In the genomic region with DNA sequence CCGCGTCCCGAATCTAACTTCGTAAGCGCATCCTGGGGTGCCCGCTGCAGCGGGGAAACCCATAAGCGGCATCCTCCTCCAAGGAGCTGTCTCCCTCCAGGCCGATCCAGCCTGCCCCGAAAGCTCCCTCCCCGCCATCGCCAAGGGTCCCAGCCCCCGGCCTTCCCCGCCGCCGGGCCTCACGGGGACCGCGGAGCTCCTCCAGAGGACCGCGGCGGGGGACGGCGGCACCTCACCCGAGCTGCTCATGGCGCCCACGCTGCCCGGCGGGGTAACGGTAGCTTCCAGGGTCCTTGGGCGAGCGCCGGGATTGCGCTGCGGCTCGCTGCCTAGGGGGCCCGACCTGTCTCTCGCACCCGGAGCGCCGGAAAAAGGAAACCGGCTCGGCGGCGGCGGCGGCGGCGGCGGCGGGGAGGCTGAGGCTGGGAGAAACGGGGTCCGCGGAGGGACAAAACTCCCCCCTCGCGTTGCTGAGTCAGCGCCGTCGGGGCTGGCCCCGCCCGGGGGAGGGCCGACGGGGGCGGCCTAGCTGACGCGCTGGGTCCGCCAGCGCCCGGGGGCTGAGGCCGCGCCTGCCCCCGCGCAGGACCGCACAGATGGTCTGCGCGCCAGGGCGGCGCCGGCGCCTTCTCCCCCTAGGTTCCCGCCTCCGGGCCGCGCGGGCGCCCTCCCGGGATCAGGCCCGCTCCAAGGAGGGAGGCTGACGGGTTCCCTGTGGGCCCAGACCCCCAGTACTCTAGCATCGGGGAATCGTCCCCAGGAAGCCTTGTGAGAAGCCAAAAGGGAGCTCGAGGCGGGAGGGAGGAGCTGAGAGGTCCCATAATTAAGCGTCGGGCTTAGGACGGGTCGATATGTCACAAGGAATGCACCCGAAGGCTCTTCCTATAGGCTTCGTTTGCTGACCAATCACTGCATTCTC, we compare ENCODE assay signal across 1 cellular context.
TF ChIP-seq lines count a peak whose summit lies in the region.

A gene with protein sequence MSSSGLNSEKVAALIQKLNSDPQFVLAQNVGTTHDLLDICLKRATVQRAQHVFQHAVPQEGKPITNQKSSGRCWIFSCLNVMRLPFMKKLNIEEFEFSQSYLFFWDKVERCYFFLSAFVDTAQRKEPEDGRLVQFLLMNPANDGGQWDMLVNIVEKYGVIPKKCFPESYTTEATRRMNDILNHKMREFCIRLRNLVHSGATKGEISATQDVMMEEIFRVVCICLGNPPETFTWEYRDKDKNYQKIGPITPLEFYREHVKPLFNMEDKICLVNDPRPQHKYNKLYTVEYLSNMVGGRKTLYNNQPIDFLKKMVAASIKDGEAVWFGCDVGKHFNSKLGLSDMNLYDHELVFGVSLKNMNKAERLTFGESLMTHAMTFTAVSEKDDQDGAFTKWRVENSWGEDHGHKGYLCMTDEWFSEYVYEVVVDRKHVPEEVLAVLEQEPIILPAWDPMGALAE (minus strand): TSS at position 374 of the 919 bp plus-strand sequence. CDS start 125 bp downstream, at position 249.

TF ChIP-seq in K562, 482 proteins besides CTCF, POLR2A, EP300 and RAD21 (continued from another document and continues in another):
- TF ChIP-seq, protein P1, sequence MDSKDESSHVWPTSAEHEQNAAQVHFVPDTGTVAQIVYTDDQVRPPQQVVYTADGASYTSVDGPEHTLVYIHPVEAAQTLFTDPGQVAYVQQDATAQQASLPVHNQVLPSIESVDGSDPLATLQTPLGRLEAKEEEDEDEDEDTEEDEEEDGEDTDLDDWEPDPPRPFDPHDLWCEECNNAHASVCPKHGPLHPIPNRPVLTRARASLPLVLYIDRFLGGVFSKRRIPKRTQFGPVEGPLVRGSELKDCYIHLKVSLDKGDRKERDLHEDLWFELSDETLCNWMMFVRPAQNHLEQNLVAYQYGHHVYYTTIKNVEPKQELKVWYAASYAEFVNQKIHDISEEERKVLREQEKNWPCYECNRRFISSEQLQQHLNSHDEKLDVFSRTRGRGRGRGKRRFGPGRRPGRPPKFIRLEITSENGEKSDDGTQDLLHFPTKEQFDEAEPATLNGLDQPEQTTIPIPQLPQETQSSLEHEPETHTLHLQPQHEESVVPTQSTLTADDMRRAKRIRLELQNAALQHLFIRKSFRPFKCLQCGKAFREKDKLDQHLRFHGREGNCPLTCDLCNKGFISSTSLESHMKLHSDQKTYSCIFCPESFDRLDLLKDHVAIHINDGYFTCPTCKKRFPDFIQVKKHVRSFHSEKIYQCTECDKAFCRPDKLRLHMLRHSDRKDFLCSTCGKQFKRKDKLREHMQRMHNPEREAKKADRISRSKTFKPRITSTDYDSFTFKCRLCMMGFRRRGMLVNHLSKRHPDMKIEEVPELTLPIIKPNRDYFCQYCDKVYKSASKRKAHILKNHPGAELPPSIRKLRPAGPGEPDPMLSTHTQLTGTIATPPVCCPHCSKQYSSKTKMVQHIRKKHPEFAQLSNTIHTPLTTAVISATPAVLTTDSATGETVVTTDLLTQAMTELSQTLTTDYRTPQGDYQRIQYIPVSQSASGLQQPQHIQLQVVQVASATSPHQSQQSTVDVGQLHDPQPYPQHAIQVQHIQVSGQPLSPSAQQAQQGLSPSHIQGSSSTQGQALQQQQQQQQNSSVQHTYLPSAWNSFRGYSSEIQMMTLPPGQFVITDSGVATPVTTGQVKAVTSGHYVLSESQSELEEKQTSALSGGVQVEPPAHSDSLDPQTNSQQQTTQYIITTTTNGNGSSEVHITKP (IDR thresholded peaks at IDR 0.05; ENCODE audit: partially characterized antibody), result peak; percentile 10
- TF ChIP-seq, protein P2, sequence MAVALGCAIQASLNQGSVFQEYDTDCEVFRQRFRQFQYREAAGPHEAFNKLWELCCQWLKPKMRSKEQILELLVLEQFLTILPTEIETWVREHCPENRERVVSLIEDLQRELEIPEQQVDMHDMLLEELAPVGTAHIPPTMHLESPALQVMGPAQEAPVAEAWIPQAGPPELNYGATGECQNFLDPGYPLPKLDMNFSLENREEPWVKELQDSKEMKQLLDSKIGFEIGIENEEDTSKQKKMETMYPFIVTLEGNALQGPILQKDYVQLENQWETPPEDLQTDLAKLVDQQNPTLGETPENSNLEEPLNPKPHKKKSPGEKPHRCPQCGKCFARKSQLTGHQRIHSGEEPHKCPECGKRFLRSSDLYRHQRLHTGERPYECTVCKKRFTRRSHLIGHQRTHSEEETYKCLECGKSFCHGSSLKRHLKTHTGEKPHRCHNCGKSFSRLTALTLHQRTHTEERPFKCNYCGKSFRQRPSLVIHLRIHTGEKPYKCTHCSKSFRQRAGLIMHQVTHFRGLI (CRISPR knock-in tag; IDR thresholded peaks at IDR 0.05), result no peak
- TF ChIP-seq TAF9B (IDR thresholded peaks at IDR 0.05; ENCODE audit: partially characterized antibody) (peak; percentile 30), PRPF4 (IDR thresholded peaks at IDR 0.05; ENCODE audit: insufficient read depth, low read depth, low read length, poor library complexity, severe bottlenecking) (no peak), CBX2 (IDR thresholded peaks at IDR 0.05; ENCODE audit: insufficient read depth, low read length, poor library complexity, severe bottlenecking) (no peak), POLR2H (tag; IDR thresholded peaks at IDR 0.05; ENCODE audit: low read depth) (peak; percentile 52; the same call in 1 of the 2 replicates), SNRNP70 (optimal IDR thresholded peaks at IDR 0.05; ENCODE audit: low read depth, low read length) (no peak), MCM5 (IDR thresholded peaks at IDR 0.05; ENCODE audit: low read depth) (no peak), KLF1 (tag; IDR thresholded peaks at IDR 0.05) (0 out of 2 replicates have a peak, but pooled peaks have one; percentile 33), MTF1 (CRISPR knock-in tag; IDR thresholded peaks at IDR 0.05; ENCODE audit: borderline replicate concordance) (no peak), ZNF76 (CRISPR knock-in tag; IDR thresholded peaks at IDR 0.05; ENCODE audit: borderline replicate concordance) (no peak), RBM14 (IDR thresholded peaks at IDR 0.05; ENCODE audit: borderline replicate concordance, insufficient read depth, low read depth, low read length) (no peak), ZNF41 (CRISPR knock-in tag; conservative IDR thresholded peaks at IDR 0.05) (no peak), ZNF274 (IDR thresholded peaks at IDR 0.05; ENCODE audit: borderline replicate concordance, low read depth, low read length) (no peak), SMARCE1 (IDR thresholded peaks at IDR 0.05) (0 out of 2 replicates have a peak, but pooled peaks have one; percentile 27), SRSF1 (IDR thresholded peaks at IDR 0.05; ENCODE audit: low read depth, low read length) (no peak), NR2C2 (CRISPR knock-in tag; IDR thresholded peaks at IDR 0.05) (no peak), NR2C2 (tag; IDR thresholded peaks at IDR 0.05) (no peak), SIN3A (IDR thresholded peaks at IDR 0.05; ENCODE audit: borderline replicate concordance in 2 of 2, control insufficient read depth in 1 of 2, low read depth in 2 of 2, low read length in 2 of 2) (0 out of 4 replicates have a peak, but pooled peaks of 1 of the 2 experiments have one; percentile 33), ZFPM2 (CRISPR knock-in tag; IDR thresholded peaks at IDR 0.05) (no peak)
- TF ChIP-seq, protein P3, sequence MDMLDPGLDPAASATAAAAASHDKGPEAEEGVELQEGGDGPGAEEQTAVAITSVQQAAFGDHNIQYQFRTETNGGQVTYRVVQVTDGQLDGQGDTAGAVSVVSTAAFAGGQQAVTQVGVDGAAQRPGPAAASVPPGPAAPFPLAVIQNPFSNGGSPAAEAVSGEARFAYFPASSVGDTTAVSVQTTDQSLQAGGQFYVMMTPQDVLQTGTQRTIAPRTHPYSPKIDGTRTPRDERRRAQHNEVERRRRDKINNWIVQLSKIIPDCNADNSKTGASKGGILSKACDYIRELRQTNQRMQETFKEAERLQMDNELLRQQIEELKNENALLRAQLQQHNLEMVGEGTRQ (CRISPR knock-in tag; IDR thresholded peaks at IDR 0.05), result no peak
- TF ChIP-seq, protein P4, sequence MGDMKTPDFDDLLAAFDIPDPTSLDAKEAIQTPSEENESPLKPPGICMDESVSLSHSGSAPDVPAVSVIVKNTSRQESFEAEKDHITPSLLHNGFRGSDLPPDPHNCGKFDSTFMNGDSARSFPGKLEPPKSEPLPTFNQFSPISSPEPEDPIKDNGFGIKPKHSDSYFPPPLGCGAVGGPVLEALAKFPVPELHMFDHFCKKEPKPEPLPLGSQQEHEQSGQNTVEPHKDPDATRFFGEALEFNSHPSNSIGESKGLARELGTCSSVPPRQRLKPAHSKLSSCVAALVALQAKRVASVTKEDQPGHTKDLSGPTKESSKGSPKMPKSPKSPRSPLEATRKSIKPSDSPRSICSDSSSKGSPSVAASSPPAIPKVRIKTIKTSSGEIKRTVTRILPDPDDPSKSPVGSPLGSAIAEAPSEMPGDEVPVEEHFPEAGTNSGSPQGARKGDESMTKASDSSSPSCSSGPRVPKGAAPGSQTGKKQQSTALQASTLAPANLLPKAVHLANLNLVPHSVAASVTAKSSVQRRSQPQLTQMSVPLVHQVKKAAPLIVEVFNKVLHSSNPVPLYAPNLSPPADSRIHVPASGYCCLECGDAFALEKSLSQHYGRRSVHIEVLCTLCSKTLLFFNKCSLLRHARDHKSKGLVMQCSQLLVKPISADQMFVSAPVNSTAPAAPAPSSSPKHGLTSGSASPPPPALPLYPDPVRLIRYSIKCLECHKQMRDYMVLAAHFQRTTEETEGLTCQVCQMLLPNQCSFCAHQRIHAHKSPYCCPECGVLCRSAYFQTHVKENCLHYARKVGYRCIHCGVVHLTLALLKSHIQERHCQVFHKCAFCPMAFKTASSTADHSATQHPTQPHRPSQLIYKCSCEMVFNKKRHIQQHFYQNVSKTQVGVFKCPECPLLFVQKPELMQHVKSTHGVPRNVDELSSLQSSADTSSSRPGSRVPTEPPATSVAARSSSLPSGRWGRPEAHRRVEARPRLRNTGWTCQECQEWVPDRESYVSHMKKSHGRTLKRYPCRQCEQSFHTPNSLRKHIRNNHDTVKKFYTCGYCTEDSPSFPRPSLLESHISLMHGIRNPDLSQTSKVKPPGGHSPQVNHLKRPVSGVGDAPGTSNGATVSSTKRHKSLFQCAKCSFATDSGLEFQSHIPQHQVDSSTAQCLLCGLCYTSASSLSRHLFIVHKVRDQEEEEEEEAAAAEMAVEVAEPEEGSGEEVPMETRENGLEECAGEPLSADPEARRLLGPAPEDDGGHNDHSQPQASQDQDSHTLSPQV (IDR thresholded peaks at IDR 0.05), result 0 out of 2 replicates have a peak, but pooled peaks have one; percentile 48
- TF ChIP-seq, protein P5, sequence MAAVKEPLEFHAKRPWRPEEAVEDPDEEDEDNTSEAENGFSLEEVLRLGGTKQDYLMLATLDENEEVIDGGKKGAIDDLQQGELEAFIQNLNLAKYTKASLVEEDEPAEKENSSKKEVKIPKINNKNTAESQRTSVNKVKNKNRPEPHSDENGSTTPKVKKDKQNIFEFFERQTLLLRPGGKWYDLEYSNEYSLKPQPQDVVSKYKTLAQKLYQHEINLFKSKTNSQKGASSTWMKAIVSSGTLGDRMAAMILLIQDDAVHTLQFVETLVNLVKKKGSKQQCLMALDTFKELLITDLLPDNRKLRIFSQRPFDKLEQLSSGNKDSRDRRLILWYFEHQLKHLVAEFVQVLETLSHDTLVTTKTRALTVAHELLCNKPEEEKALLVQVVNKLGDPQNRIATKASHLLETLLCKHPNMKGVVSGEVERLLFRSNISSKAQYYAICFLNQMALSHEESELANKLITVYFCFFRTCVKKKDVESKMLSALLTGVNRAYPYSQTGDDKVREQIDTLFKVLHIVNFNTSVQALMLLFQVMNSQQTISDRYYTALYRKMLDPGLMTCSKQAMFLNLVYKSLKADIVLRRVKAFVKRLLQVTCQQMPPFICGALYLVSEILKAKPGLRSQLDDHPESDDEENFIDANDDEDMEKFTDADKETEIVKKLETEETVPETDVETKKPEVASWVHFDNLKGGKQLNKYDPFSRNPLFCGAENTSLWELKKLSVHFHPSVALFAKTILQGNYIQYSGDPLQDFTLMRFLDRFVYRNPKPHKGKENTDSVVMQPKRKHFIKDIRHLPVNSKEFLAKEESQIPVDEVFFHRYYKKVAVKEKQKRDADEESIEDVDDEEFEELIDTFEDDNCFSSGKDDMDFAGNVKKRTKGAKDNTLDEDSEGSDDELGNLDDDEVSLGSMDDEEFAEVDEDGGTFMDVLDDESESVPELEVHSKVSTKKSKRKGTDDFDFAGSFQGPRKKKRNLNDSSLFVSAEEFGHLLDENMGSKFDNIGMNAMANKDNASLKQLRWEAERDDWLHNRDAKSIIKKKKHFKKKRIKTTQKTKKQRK (IDR thresholded peaks at IDR 0.05; ENCODE audit: borderline replicate concordance, low read depth, low read length), result no peak
- TF ChIP-seq, protein P6, sequence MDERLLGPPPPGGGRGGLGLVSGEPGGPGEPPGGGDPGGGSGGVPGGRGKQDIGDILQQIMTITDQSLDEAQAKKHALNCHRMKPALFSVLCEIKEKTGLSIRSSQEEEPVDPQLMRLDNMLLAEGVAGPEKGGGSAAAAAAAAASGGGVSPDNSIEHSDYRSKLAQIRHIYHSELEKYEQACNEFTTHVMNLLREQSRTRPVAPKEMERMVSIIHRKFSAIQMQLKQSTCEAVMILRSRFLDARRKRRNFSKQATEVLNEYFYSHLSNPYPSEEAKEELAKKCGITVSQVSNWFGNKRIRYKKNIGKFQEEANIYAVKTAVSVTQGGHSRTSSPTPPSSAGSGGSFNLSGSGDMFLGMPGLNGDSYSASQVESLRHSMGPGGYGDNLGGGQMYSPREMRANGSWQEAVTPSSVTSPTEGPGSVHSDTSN (CRISPR knock-in tag; IDR thresholded peaks at IDR 0.05; ENCODE audit: low read depth), result no peak
- TF ChIP-seq, protein P6 (tag; conservative IDR thresholded peaks at IDR 0.05; ENCODE audit: low read depth), result no peak
- TF ChIP-seq, protein P7, sequence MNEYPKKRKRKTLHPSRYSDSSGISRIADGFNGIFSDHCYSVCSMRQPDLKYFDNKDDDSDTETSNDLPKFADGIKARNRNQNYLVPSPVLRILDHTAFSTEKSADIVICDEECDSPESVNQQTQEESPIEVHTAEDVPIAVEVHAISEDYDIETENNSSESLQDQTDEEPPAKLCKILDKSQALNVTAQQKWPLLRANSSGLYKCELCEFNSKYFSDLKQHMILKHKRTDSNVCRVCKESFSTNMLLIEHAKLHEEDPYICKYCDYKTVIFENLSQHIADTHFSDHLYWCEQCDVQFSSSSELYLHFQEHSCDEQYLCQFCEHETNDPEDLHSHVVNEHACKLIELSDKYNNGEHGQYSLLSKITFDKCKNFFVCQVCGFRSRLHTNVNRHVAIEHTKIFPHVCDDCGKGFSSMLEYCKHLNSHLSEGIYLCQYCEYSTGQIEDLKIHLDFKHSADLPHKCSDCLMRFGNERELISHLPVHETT (CRISPR knock-in tag; conservative IDR thresholded peaks at IDR 0.05 in 1 of 2, IDR thresholded peaks at IDR 0.05 in 1 of 2), result peak in 1 of 2 experiments; percentile 60; a peak in 2 of 4 replicates
- TF ChIP-seq, protein P8, sequence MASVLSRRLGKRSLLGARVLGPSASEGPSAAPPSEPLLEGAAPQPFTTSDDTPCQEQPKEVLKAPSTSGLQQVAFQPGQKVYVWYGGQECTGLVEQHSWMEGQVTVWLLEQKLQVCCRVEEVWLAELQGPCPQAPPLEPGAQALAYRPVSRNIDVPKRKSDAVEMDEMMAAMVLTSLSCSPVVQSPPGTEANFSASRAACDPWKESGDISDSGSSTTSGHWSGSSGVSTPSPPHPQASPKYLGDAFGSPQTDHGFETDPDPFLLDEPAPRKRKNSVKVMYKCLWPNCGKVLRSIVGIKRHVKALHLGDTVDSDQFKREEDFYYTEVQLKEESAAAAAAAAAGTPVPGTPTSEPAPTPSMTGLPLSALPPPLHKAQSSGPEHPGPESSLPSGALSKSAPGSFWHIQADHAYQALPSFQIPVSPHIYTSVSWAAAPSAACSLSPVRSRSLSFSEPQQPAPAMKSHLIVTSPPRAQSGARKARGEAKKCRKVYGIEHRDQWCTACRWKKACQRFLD (CRISPR knock-in tag; IDR thresholded peaks at IDR 0.05), result peak; percentile 56; the same call in 1 of the 2 replicates
